ENCODE assay signal across 39 cellular contexts in genomic region chr14:103948442-103948841, GRCh38. TPM values are rescaled to one million over a fixed set of nuclear protein-coding genes. Genes with fewer than 3 reads are reported as not detected.
"Had no signal": no experiment of that assay in that cellular context is flagged by ENCODE, and none has a peak within 500 bp of the region (broad histone marks: within the 10 kb centered on the region; RNA-seq: fewer than 3 reads in every experiment).

No MANE protein-coding gene starts in this region.

- DNase-seq: MG63, MM.1S, MV-4-11, NCI-H1048, NCI-H1092, NCI-H1092 treated with DMSO at 0.1 percent for 48 hours, NCI-H1105, NCI-H1105 treated with DMSO at 0.1 percent for 48 hours, NCI-H1417, NCI-H1417 treated with DMSO at 0.1 percent for 48 hours, NCI-H1436, NCI-H1436 treated with DMSO at 0.1 percent for 48 hours, NCI-H146, NCI-H1694, NCI-H1694 treated with DMSO at 0.1 percent for 48 hours, NCI-H187, NCI-H187 treated with DMSO at 0.1 percent for 48 hours, NCI-H1930, NCI-H2029, NCI-H2029 treated with DMSO at 0.1 percent for 48 hours, NCI-H2081, NCI-H2081 treated with DMSO at 0.1 percent for 48 hours, NCI-H2107, NCI-H2171, NCI-H2171 treated with DMSO at 0.1 percent for 48 hours, NCI-H2227 treated with DMSO at 0.1 percent for 48 hours, NCI-H226, NCI-H345, NCI-H446, NCI-H446 treated with DMSO at 0.1 percent for 48 hours, NCI-H510A, NCI-H510A treated with DMSO at 0.1 percent for 48 hours, NCI-H524, NCI-H524 treated with DMSO at 0.1 percent for 48 hours, NCI-H526 had no signal

- H3K36me3 ChIP-seq: MG63 had no signal

- H3K9me3 ChIP-seq: MG63 had no signal

- H3K4me3 ChIP-seq: MG63 had no signal

- H3K27me3 ChIP-seq: MG63 had no signal

RNA-seq across cellular contexts. Expression of gene RD3L, which starts 6.1 kb away (rescaled TPM):
- total RNA-seq: LHCN-M2, M059J, MCF 10A, NCI-H460 had no signal

RNA-seq across cellular contexts. Expression of gene TDRD9, which starts 20.2 kb away (rescaled TPM):
- total RNA-seq: M059J, NCI-H460 had no signal
